25 cellular contexts compared by ENCODE assay signal in the genomic region with DNA sequence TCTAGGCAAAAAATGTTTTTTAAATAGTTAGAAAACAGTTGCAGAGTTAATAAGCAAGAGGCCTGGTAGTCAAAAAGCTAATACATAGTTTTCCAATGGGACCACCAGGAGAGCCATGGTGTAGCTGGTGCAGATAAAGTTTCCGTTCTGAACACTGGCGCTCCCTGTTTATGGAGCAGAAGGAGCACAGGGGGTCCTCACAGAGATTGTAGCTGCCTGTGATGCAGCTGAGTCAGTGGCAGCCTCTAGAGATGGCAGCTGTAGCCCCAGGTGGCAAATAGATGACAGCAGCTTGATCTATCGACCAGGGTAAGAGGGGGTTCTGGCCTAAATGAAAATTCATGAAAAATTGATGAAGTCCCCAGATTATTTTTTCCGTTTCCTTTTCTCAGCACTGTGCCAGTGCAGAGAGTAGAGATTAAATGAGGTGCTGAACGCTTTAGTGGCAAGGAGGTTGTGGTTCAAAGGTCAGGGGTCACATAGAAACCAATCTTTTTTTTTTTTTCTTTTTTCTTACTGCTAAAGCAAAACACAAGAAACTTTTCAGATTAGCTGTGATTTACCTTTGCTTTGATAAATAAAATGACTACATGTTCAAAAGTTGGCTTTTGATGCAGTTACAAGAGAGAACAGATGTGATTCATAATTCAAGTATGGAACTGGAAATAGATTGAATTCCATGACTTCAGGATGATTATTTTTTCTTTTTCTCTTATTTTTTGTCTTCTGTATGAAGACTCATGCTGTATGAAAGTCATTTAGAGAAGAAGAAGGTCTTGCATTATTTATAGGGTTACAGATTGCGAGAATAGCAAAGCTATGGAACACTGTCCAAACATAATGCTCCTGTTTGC.
DNase-seq lines count a peak whose midpoint lies in the region; ATAC-seq, FAIRE-seq and TF ChIP-seq lines count a peak whose summit lies in the region.
"Had no signal": no experiment of that assay in that cellular context is flagged by ENCODE, and none has a peak within 500 bp of the region (broad histone marks: within the 10 kb centered on the region; RNA-seq: fewer than 3 reads in every experiment).

No MANE protein-coding gene starts in this region.

- no peak overlapping the region for H3K4me3 Mint-ChIP-seq in neural progenitor cell
- no peak overlapping the region for H3K4me3 Mint-ChIP-seq in natural killer cell treated with Interleukin-12 subunit alpha and Interleukin-12 subunit beta and Interleukin-15 and Interleukin-18, amount 100 ng/mL, for 72 hours
- H3K4me3 Mint-ChIP-seq: activated CD8-positive, alpha-beta memory T cell treated with anti-CD3 and anti-CD28 coated beads, Interleukin-2, amount 10 ng/mL, durations not matched to agents 7 days and 5 days; natural killer cell had no signal

- H3K36me3 ChIP-seq in HEK293 (ENCODE audit: control insufficient read depth in 2 of 2, insufficient read depth in 1 of 2, low read length in 2 of 2): no peaks in the 10 kb centered on the region
- no peaks in the 10 kb centered on the region for H3K36me3 ChIP-seq in bronchial epithelial cell (ENCODE audit: control insufficient read depth, insufficient read depth, low read length)
- H3K36me3 ChIP-seq in neural progenitor cell: no peaks in the 10 kb centered on the region
- H3K36me3 ChIP-seq: BLaER1 treated with 17β-estradiol and CSF1 and Interleukin-3, amounts not matched to agents 10 nM and 100 nM; tibial nerve had no signal

- peaks cover 9% of the 10 kb centered on the region for H3K36me3 Mint-ChIP-seq in neural progenitor cell
- H3K36me3 Mint-ChIP-seq in natural killer cell treated with Interleukin-12 subunit alpha and Interleukin-12 subunit beta and Interleukin-15 and Interleukin-18, amount 100 ng/mL, for 72 hours: peaks cover 9% of the 10 kb centered on the region
- H3K36me3 Mint-ChIP-seq: activated CD8-positive, alpha-beta memory T cell treated with anti-CD3 and anti-CD28 coated beads, Interleukin-2, amount 10 ng/mL, durations not matched to agents 7 days and 5 days; natural killer cell had no signal

- peaks cover 8% of the 10 kb centered on the region for H3K4me1 Mint-ChIP-seq in neural progenitor cell
- H3K4me1 Mint-ChIP-seq in natural killer cell treated with Interleukin-12 subunit alpha and Interleukin-12 subunit beta and Interleukin-15 and Interleukin-18, amount 100 ng/mL, for 72 hours (ENCODE audit: low read depth in 2 of 2): no peaks in the 10 kb centered on the region
- H3K4me1 Mint-ChIP-seq: activated CD8-positive, alpha-beta memory T cell treated with anti-CD3 and anti-CD28 coated beads, Interleukin-2, amount 10 ng/mL, durations not matched to agents 7 days and 5 days; natural killer cell had no signal

- H3K27ac ChIP-seq in HEK293 (ENCODE audit: extremely low read depth, low read depth, low read length) (no peak overlapping the region), neural progenitor cell (no peak overlapping the region)
- H3K27ac ChIP-seq: BLaER1 treated with 17β-estradiol and CSF1 and Interleukin-3, amounts not matched to agents 10 nM and 100 nM; tibial nerve had no signal

- POLR2A ChIA-PET in HEK293 (lab: Yijun Ruan, JAX): no interaction called here

- peaks cover 6% of the 10 kb centered on the region; the same call in 1 of the 2 replicates for H3K4me1 ChIP-seq in HEK293 (ENCODE audit: control insufficient read depth, insufficient read depth, low read length)
- no peaks in the 10 kb centered on the region for H3K4me1 ChIP-seq in neural progenitor cell
- H3K4me1 ChIP-seq: tibial nerve had no signal

- no peak overlapping the region for H3K4me3 ChIP-seq in HEK293 (ENCODE audit: low read depth, low read length)
- no peak overlapping the region for H3K4me3 ChIP-seq in bronchial epithelial cell (ENCODE audit: low read depth, low read length)
- H3K4me3 ChIP-seq in neural progenitor cell: no peak overlapping the region
- H3K4me3 ChIP-seq: BLaER1 treated with 17β-estradiol and CSF1 and Interleukin-3, amounts not matched to agents 10 nM and 100 nM; tibial nerve had no signal

- no peaks in the 10 kb centered on the region for H3K27me3 Mint-ChIP-seq in neural progenitor cell (ENCODE audit: insufficient read depth, low read depth)
- no peaks in the 10 kb centered on the region for H3K27me3 Mint-ChIP-seq in natural killer cell treated with Interleukin-12 subunit alpha and Interleukin-12 subunit beta and Interleukin-15 and Interleukin-18, amount 100 ng/mL, for 72 hours
- H3K27me3 Mint-ChIP-seq: activated CD8-positive, alpha-beta memory T cell treated with anti-CD3 and anti-CD28 coated beads, Interleukin-2, amount 10 ng/mL, durations not matched to agents 7 days and 5 days had no signal

- no peaks in the 10 kb centered on the region for H3F3A ChIP-seq in neural progenitor cell (ENCODE audit: low read depth)

- H3K9ac ChIP-seq in neural progenitor cell: no peak overlapping the region
- H3K9ac ChIP-seq: BLaER1 treated with 17β-estradiol and CSF1 and Interleukin-3, amounts not matched to agents 10 nM and 100 nM had no signal

- CTCF ChIA-PET in HEK293 (lab: Yijun Ruan, JAX): interaction anchor here (0.6 kb wide), 2 partner anchors 32 to 45 kb away, joined by 3 read pairs; no protein-coding TSS in a partner anchor

- FAIRE-seq in bronchial epithelial cell (lab: Jason Lieb, UNC): no peak
- FAIRE-seq: endothelial cell of umbilical vein had no signal

- H3K9me3 Mint-ChIP-seq in neural progenitor cell: no peaks in the 10 kb centered on the region
- peaks cover 16% of the 10 kb centered on the region for H3K9me3 Mint-ChIP-seq in natural killer cell treated with Interleukin-12 subunit alpha and Interleukin-12 subunit beta and Interleukin-15 and Interleukin-18, amount 100 ng/mL, for 72 hours

- no peaks in the 10 kb centered on the region for H3K79me2 ChIP-seq in neural progenitor cell (ENCODE audit: low read depth)

- H3K9me3 ChIP-seq in HEK293 (ENCODE audit: control insufficient read depth, insufficient read depth, low read depth, low read length): no peaks in the 10 kb centered on the region
- no peaks in the 10 kb centered on the region for H3K9me3 ChIP-seq in neural progenitor cell (ENCODE audit: low read depth)
- H3K9me3 ChIP-seq: tibial nerve had no signal

- DNase-seq in NCI-H524 treated with DMSO at 0.1 percent for 48 hours (lab: John Stamatoyannopoulos, UW) (peak; percentile 51), bronchial epithelial cell (ENCODE audit: low read depth) (peak; percentile 1), neural progenitor cell (ENCODE audit: low spot score) (peak; percentile 7), NOMO-1 treated with DMSO at 0.1 percent for 48 hours (lab: John Stamatoyannopoulos, UW; ENCODE audit: unreplicated experiment) (no peak), iPS-NIHi11 (ENCODE audit: low spot score) (no peak)
- DNase-seq in natural killer cell treated with Interleukin-12 subunit alpha and Interleukin-12 subunit beta and Interleukin-15 and Interleukin-18, amount 100 ng/mL, for 72 hours (ENCODE audit: low spot score): no peak
- DNase-seq: activated CD4-positive, CD25-positive, alpha-beta regulatory T cell treated with anti-CD3 and anti-CD28 coated beads, Interleukin-2, amount 50 U/mL, for 72 hours; activated CD8-positive, alpha-beta memory T cell treated with anti-CD3 and anti-CD28 coated beads, Interleukin-2, amount 10 ng/mL, durations not matched to agents 7 days and 5 days; activated effector memory CD4-positive, alpha-beta T cell treated with Interleukin-2 at 50 U/mL for 16 hours; amygdala; cortex of kidney; DMS53; islet precursor cell; Karpas-422; natural killer cell; NCI-H1092 treated with DMSO at 0.1 percent for 48 hours; NCI-H446 treated with DMSO at 0.1 percent for 48 hours; stimulated activated CD4-positive, alpha-beta T cell treated with anti-CD3 and anti-CD28 coated beads, Interleukin-15, amount 100 ng/mL, for 24 hours; stimulated activated naive CD4-positive, alpha-beta T cell treated with Interleukin-2 at 50 U/mL for 16 hours; T1000 had no signal

- H3K27me3 ChIP-seq in bronchial epithelial cell (ENCODE audit: control insufficient read depth, insufficient read depth, low read length): no peaks in the 10 kb centered on the region
- no peaks in the 10 kb centered on the region for H3K27me3 ChIP-seq in neural progenitor cell
- H3K27me3 ChIP-seq: BLaER1 treated with 17β-estradiol and CSF1 and Interleukin-3, amounts not matched to agents 10 nM and 100 nM; tibial nerve had no signal

- no peak for ATAC-seq in HG02759 (IDR thresholded peaks at IDR 0.05; ENCODE audit: unreplicated experiment)
- no peak for ATAC-seq in natural killer cell treated with Interleukin-12 subunit alpha and Interleukin-12 subunit beta and Interleukin-15 and Interleukin-18, amount 100 ng/mL, for 72 hours
- ATAC-seq: activated CD8-positive, alpha-beta memory T cell treated with anti-CD3 and anti-CD28 coated beads, Interleukin-2, amount 10 ng/mL, durations not matched to agents 7 days and 5 days; natural killer cell had no signal

- no peak for TF ChIP-seq CTCF in HEK293 (tag by site-specific recombination; IDR thresholded peaks at IDR 0.05)
- TF ChIP-seq CTCF in bronchial epithelial cell (IDR thresholded peaks at IDR 0.05; ENCODE audit: insufficient read depth, low read length, severe bottlenecking): no peak
- TF ChIP-seq CTCF in neural progenitor cell (IDR thresholded peaks at IDR 0.05): no peak

- no peak overlapping the region for H2AFZ ChIP-seq in neural progenitor cell (replicated peaks)

- H4K20me1 ChIP-seq in neural progenitor cell (ENCODE audit: low read depth): no peaks in the 10 kb centered on the region
- H4K20me1 ChIP-seq: BLaER1 treated with 17β-estradiol and CSF1 and Interleukin-3, amounts not matched to agents 10 nM and 100 nM had no signal

- H3K27ac Mint-ChIP-seq in neural progenitor cell: no peak overlapping the region
- H3K27ac Mint-ChIP-seq in natural killer cell treated with Interleukin-12 subunit alpha and Interleukin-12 subunit beta and Interleukin-15 and Interleukin-18, amount 100 ng/mL, for 72 hours: no peak overlapping the region
- H3K27ac Mint-ChIP-seq: activated CD8-positive, alpha-beta memory T cell treated with anti-CD3 and anti-CD28 coated beads, Interleukin-2, amount 10 ng/mL, durations not matched to agents 7 days and 5 days; natural killer cell had no signal

- no peak overlapping the region for H3K4me2 ChIP-seq in neural progenitor cell
- H3K4me2 ChIP-seq: BLaER1 treated with 17β-estradiol and CSF1 and Interleukin-3, amounts not matched to agents 10 nM and 100 nM had no signal

Comparison
In these comparisons a context has a peak if more than half of its experiments do, and no peak if none do; other contexts are left out.
1. DNase-seq: peak in NCI-H524 treated with DMSO at 0.1 percent for 48 hours (single experiment), bronchial epithelial cell (single experiment) and neural progenitor cell (single experiment); none in natural killer cell treated with Interleukin-12 subunit alpha and Interleukin-12 subunit beta and Interleukin-15 and Interleukin-18, amount 100 ng/mL, for 72 hours (single experiment), NOMO-1 treated with DMSO at 0.1 percent for 48 hours (single experiment) and iPS-NIHi11 (single experiment).